In genomic region chr4:7992846-7993245, GRCh38 we compare ENCODE assay signal across 25 cellular contexts.
"Had no signal": no experiment of that assay in that cellular context is flagged by ENCODE, and none has a peak within 500 bp of the region (broad histone marks: within the 10 kb centered on the region; RNA-seq: fewer than 3 reads in every experiment).

No MANE protein-coding gene starts in this region.

- H3K9ac ChIP-seq: parathyroid adenoma had no signal

- H3K4me1 ChIP-seq: heart right ventricle, left lung, parathyroid adenoma, testis, tibial nerve had no signal

- H3K9me3 ChIP-seq: left lung, testis had no signal

- H3K36me3 ChIP-seq: heart right ventricle, left lung had no signal

- ATAC-seq: left lung; naive thymus-derived CD4-positive, alpha-beta T cell; sciatic nerve had no signal

- H3K4me3 ChIP-seq: dorsolateral prefrontal cortex, heart right ventricle, left lung, psoas muscle, spleen, testis, tibial nerve had no signal

- H3K4me1 Mint-ChIP-seq: naive thymus-derived CD4-positive, alpha-beta T cell; neural crest cell had no signal

- FAIRE-seq: frontal cortex, islet of Langerhans had no signal

- H3K4me3 Mint-ChIP-seq: naive thymus-derived CD4-positive, alpha-beta T cell; neural crest cell; stimulated activated naive CD8-positive, alpha-beta T cell treated with anti-CD3 and anti-CD28 coated beads, Interleukin-15, Interleukin-2, amounts not matched to agents 100 ng/mL and 50 ng/mL, for 24 hours had no signal

- H3K27ac ChIP-seq: dorsolateral prefrontal cortex, heart right ventricle, left lung, parathyroid adenoma, psoas muscle, testis, tibial nerve had no signal

- H3K79me2 ChIP-seq: parathyroid adenoma had no signal

- H3K27ac Mint-ChIP-seq: naive thymus-derived CD4-positive, alpha-beta T cell; stimulated activated naive CD8-positive, alpha-beta T cell treated with anti-CD3 and anti-CD28 coated beads, Interleukin-15, Interleukin-2, amounts not matched to agents 100 ng/mL and 50 ng/mL, for 24 hours had no signal

- H3K27me3 ChIP-seq: dorsolateral prefrontal cortex, heart right ventricle, left lung, spleen, testis, tibial nerve had no signal

- H2AFZ ChIP-seq: parathyroid adenoma had no signal

- DNase-seq: central memory CD4-positive, alpha-beta T cell; cortex of kidney; dorsolateral prefrontal cortex; effector CD8-positive, alpha-beta T cell; heart right ventricle; hypothalamus; kidney glomerular epithelial cell; left lung; mammary epithelial cell; naive thymus-derived CD4-positive, alpha-beta T cell; nucleus accumbens; retina; spleen; stimulated activated CD4-positive, alpha-beta T cell treated with anti-CD3 and anti-CD28 coated beads, Interleukin-15, amount 100 ng/mL, for 24 hours; stimulated activated CD4-positive, alpha-beta T cell treated with anti-CD3 and anti-CD28 coated beads, Interleukin-1b, Interleukin-23, amount 100 ng/mL, for 48 hours; stimulated activated CD4-positive, alpha-beta T cell treated with anti-CD3 and anti-CD28 coated beads, Interleukin-4, amount 100 ng/mL, for 24 hours; testis had no signal

- H3K9me3 Mint-ChIP-seq: neural crest cell; stimulated activated naive CD8-positive, alpha-beta T cell treated with anti-CD3 and anti-CD28 coated beads, Interleukin-15, Interleukin-2, amounts not matched to agents 100 ng/mL and 50 ng/mL, for 24 hours had no signal

- H3K27me3 Mint-ChIP-seq: naive thymus-derived CD4-positive, alpha-beta T cell; stimulated activated naive CD8-positive, alpha-beta T cell treated with anti-CD3 and anti-CD28 coated beads, Interleukin-15, Interleukin-2, amounts not matched to agents 100 ng/mL and 50 ng/mL, for 24 hours had no signal
